Comparison of ENCODE assay signal across 17 cellular contexts in genomic region chr15:33074942-33075341, GRCh38.
DNase-seq lines count a peak whose midpoint lies in the region; ATAC-seq, FAIRE-seq and TF ChIP-seq lines count a peak whose summit lies in the region.
"Had no signal": no experiment of that assay in that cellular context is flagged by ENCODE, and none has a peak within 500 bp of the region (broad histone marks: within the 10 kb centered on the region; RNA-seq: fewer than 3 reads in every experiment).

No MANE protein-coding gene starts in this region.

- H3K4me3 ChIP-seq in AG10803 (ENCODE audit: low read length) (no peak overlapping the region), GM23248 (no peak overlapping the region), SK-N-SH (ENCODE audit: low read depth in 2 of 2, low read length in 1 of 2) (no peak overlapping the region), keratinocyte (ENCODE audit: control insufficient read depth in 2 of 3, extremely low read depth in 1 of 3, insufficient read depth in 2 of 3, low read depth in 1 of 3, low read length in 3 of 3) (no peak overlapping the region)
- H3K4me3 ChIP-seq in CD8-positive, alpha-beta T cell (ENCODE audit: low read depth, low read length): no peak overlapping the region
- H3K4me3 ChIP-seq: GM12878, thoracic aorta had no signal

- TF ChIP-seq CTCF in AG10803 (conservative IDR thresholded peaks at IDR 0.05; ENCODE audit: low read length): no peak
- no peak for TF ChIP-seq CTCF in SK-N-SH (IDR thresholded peaks at IDR 0.05)
- peak in 2 of 3 experiments; percentile 34 to 53 for TF ChIP-seq CTCF in keratinocyte (optimal IDR thresholded peaks at IDR 0.05 in 1 of 3, IDR thresholded peaks at IDR 0.05 in 1 of 3, conservative IDR thresholded peaks at IDR 0.05 in 1 of 3; ENCODE audit: extremely low read depth in 1 of 3, insufficient read depth in 2 of 3, low read length in 3 of 3)
- no peak for TF ChIP-seq CTCF in CD8-positive, alpha-beta T cell (IDR thresholded peaks at IDR 0.05)
- TF ChIP-seq CTCF in GM13976 (IDR thresholded peaks at IDR 0.05; ENCODE audit: borderline replicate concordance, control extremely low read depth, extremely low read depth, insufficient read depth, missing control alignments): no peak

- H3K9me2 ChIP-seq in GM23248 (ENCODE audit: insufficient read depth) (no peaks in the 10 kb centered on the region), SK-N-SH (no peaks in the 10 kb centered on the region)

- H3K4me3 Mint-ChIP-seq in CD8-positive, alpha-beta T cell: no peak overlapping the region
- H3K4me3 Mint-ChIP-seq: brain, T-helper 17 cell had no signal

- intact Hi-C loops in CD8-positive, alpha-beta T cell (cut with DNase I, micrococcal nuclease): no loop called here

- H4K20me1 ChIP-seq in GM23248 (ENCODE audit: insufficient read depth) (no peaks in the 10 kb centered on the region), SK-N-SH (ENCODE audit: insufficient read depth) (peaks cover 24% of the 10 kb centered on the region; the same call in 1 of the 2 replicates), keratinocyte (ENCODE audit: control insufficient read depth, extremely low read depth, insufficient read depth, low read length) (no peaks in the 10 kb centered on the region)

- no peak for FAIRE-seq in keratinocyte (lab: Jason Lieb, UNC)
- FAIRE-seq: GM12878, HTR-8/SVneo had no signal

- in situ Hi-C loops in GM23248 (cut with MboI) (no loop called here), GM13976 (cut with MboI; ENCODE audit: low sequenced_read_pairs, unreplicated experiment) (no loop called here)

- TF ChIP-seq RAD21 in SK-N-SH (IDR thresholded peaks at IDR 0.05; ENCODE audit: low read length): peak; percentile 39

- H3K27me3 Mint-ChIP-seq in CD8-positive, alpha-beta T cell (ENCODE audit: low read depth): peaks cover 2% of the 10 kb centered on the region
- H3K27me3 Mint-ChIP-seq: brain, T-helper 17 cell had no signal

- no peak overlapping the region for H3K27ac Mint-ChIP-seq in CD8-positive, alpha-beta T cell
- H3K27ac Mint-ChIP-seq: T-helper 17 cell had no signal

- no peaks in the 10 kb centered on the region for H3K9me1 ChIP-seq in keratinocyte (ENCODE audit: control insufficient read depth, extremely low read depth, insufficient read depth, low read length)

- CTCF ChIA-PET in SK-N-SH (lab: Yijun Ruan, JAX): interaction anchor here (1.2 to 5.9 kb wide), 2 partner anchors 11 to 53 kb away, joined by 4 to 26 read pairs; no protein-coding TSS in a partner anchor
- CTCF ChIA-PET in CD8-positive, alpha-beta T cell (lab: Charles Lee): interaction anchor here (1.1 kb wide), 1 partner anchor 8 kb away, joined by 3 read pairs; no protein-coding TSS in a partner anchor

- H3K4me1 Mint-ChIP-seq in CD8-positive, alpha-beta T cell (ENCODE audit: low read depth): no peaks in the 10 kb centered on the region

- H3K27ac ChIP-seq in GM23248 (no peak overlapping the region), SK-N-SH (ENCODE audit: low read depth in 2 of 2, low read length in 1 of 2) (no peak overlapping the region), keratinocyte (ENCODE audit: control insufficient read depth, insufficient read depth, low read length) (no peak overlapping the region)
- no peak overlapping the region for H3K27ac ChIP-seq in CD8-positive, alpha-beta T cell (ENCODE audit: low read depth, low read length)
- H3K27ac ChIP-seq: thoracic aorta had no signal

- no peaks in the 10 kb centered on the region for H3K9me3 Mint-ChIP-seq in CD8-positive, alpha-beta T cell
- H3K9me3 Mint-ChIP-seq: brain had no signal

- no peak overlapping the region for H2AFZ ChIP-seq in GM23248
- no peak overlapping the region for H2AFZ ChIP-seq in SK-N-SH (ENCODE audit: low read depth)
- H2AFZ ChIP-seq in keratinocyte (ENCODE audit: control insufficient read depth, low read length): no peak overlapping the region

- no peaks in the 10 kb centered on the region for H3K79me2 ChIP-seq in GM23248 (ENCODE audit: insufficient read depth)
- H3K79me2 ChIP-seq in SK-N-SH (ENCODE audit: insufficient read depth): peaks cover 96% of the 10 kb centered on the region
- H3K79me2 ChIP-seq in keratinocyte (ENCODE audit: control insufficient read depth, insufficient read depth, low read length): no peaks in the 10 kb centered on the region

- DNase-seq in AG10803 (ENCODE audit: low read depth) (peak; percentile 17), GM23248 (peak; percentile 11), SK-N-SH (no peak), keratinocyte (ENCODE audit: low read depth, low spot score) (no peak), GM13976 (ENCODE audit: low spot score) (no peak)
- no peak for DNase-seq in CD8-positive, alpha-beta T cell
- DNase-seq: activated CD4-positive, CD25-positive, alpha-beta regulatory T cell treated with anti-CD3 and anti-CD28 coated beads, Interleukin-2, amount 50 U/mL, for 72 hours; activated CD8-positive, alpha-beta memory T cell treated with anti-CD3 and anti-CD28 coated beads, Interleukin-2, amount 50 U/mL, for 48 hours; activated naive CD4-positive, alpha-beta T cell treated with anti-CD3 and anti-CD28 coated beads, Interleukin-2, amount 50 U/mL, for 16 hours; NCI-H2171 treated with DMSO at 0.1 percent for 48 hours; stimulated activated CD4-positive, alpha-beta T cell treated with anti-CD3 and anti-CD28 coated beads, Interleukin-1b, Interleukin-23, amount 100 ng/mL, for 48 hours; T-helper 17 cell had no signal

- no peak overlapping the region for H3K4me2 ChIP-seq in GM23248 (ENCODE audit: unreplicated experiment)
- no peak overlapping the region for H3K4me2 ChIP-seq in SK-N-SH
- no peak overlapping the region for H3K4me2 ChIP-seq in keratinocyte (ENCODE audit: control insufficient read depth, extremely low read depth, insufficient read depth, low read depth, low read length)

- no peak for TF ChIP-seq EP300 in SK-N-SH (IDR thresholded peaks at IDR 0.05; ENCODE audit: borderline replicate concordance in 1 of 2, low read depth in 1 of 2, low read length in 1 of 2)

- H3K36me3 ChIP-seq in GM23248 (ENCODE audit: low read depth) (no peaks in the 10 kb centered on the region), SK-N-SH (replicated peaks in 1 of 2; ENCODE audit: control insufficient read depth in 1 of 2, insufficient read depth in 2 of 2, low read length in 1 of 2) (peaks cover 2 to 44% of the 10 kb centered on the region in 2 experiments), keratinocyte (ENCODE audit: control insufficient read depth in 2 of 2, extremely low read depth in 1 of 2, insufficient read depth in 2 of 2, low read length in 2 of 2) (no peaks in the 10 kb centered on the region)
- H3K36me3 ChIP-seq in CD8-positive, alpha-beta T cell (ENCODE audit: insufficient read depth, low read length): no peaks in the 10 kb centered on the region
- H3K36me3 ChIP-seq: thoracic aorta had no signal

- WGBS in GM23248 (ENCODE audit: low coverage in 1 of 2, low lambda C conversion rate in 2 of 2, missing lambda C conversion rate in 2 of 2), 2 experiments: 81 to 95% methylated on average over 2 to 3 of the region's 3 CpGs
- 94% methylated on average over 3 of the region's 3 CpGs for WGBS in SK-N-SH (ENCODE audit: low lambda C conversion rate)

- H3K9ac ChIP-seq in GM23248 (no peak overlapping the region), SK-N-SH (no peak overlapping the region), keratinocyte (ENCODE audit: control insufficient read depth, extremely low read depth, insufficient read depth, low read length) (no peak overlapping the region)

- dilution Hi-C loops in keratinocyte (cut with MboI; ENCODE audit: extremely low pct_ligation_motif_present, low sequenced_read_pairs): no loop called here

- H3K9me3 ChIP-seq in GM23248 (ENCODE audit: low read depth) (no peaks in the 10 kb centered on the region), SK-N-SH (no peaks in the 10 kb centered on the region), keratinocyte (ENCODE audit: control insufficient read depth, low read depth, low read length) (no peaks in the 10 kb centered on the region)
- H3K9me3 ChIP-seq in CD8-positive, alpha-beta T cell (ENCODE audit: low read length): no peaks in the 10 kb centered on the region
- H3K9me3 ChIP-seq: thoracic aorta had no signal

- H3F3A ChIP-seq in GM23248 (ENCODE audit: insufficient read depth): no peaks in the 10 kb centered on the region
- H3F3A ChIP-seq in SK-N-SH (replicated peaks; ENCODE audit: insufficient read depth): peaks cover 17% of the 10 kb centered on the region

- no peaks in the 10 kb centered on the region for H3K36me3 Mint-ChIP-seq in CD8-positive, alpha-beta T cell
- H3K36me3 Mint-ChIP-seq: brain had no signal

- H3K4me1 ChIP-seq in GM23248 (ENCODE audit: insufficient read depth): no peaks in the 10 kb centered on the region
- H3K4me1 ChIP-seq in SK-N-SH (ENCODE audit: control insufficient read depth in 1 of 2, insufficient read depth in 2 of 2, low read depth in 1 of 2, low read length in 1 of 2): no peaks in the 10 kb centered on the region
- H3K4me1 ChIP-seq in keratinocyte (ENCODE audit: control insufficient read depth, extremely low read depth, insufficient read depth, low read length): no peaks in the 10 kb centered on the region
- H3K4me1 ChIP-seq in CD8-positive, alpha-beta T cell (ENCODE audit: insufficient read depth, low read length): no peaks in the 10 kb centered on the region

- H3K27me3 ChIP-seq in GM23248 (replicated peaks; ENCODE audit: insufficient read depth): peaks cover 23% of the 10 kb centered on the region
- H3K27me3 ChIP-seq in SK-N-SH (ENCODE audit: insufficient read depth): no peaks in the 10 kb centered on the region
- no peaks in the 10 kb centered on the region for H3K27me3 ChIP-seq in keratinocyte (ENCODE audit: control insufficient read depth, extremely low read depth, insufficient read depth, low read length)
- H3K27me3 ChIP-seq in CD8-positive, alpha-beta T cell (ENCODE audit: insufficient read depth, low read length): no peaks in the 10 kb centered on the region

- POLR2A ChIA-PET in SK-N-SH (lab: Yijun Ruan, JAX): no interaction called here
- POLR2A ChIA-PET in CD8-positive, alpha-beta T cell (lab: Charles Lee): interaction anchor here (0.6 kb wide), 1 partner anchor 451 kb away, joined by 3 read pairs; no protein-coding TSS in a partner anchor

- no peak for ATAC-seq in CD8-positive, alpha-beta T cell
- ATAC-seq in HG03439 (IDR thresholded peaks at IDR 0.05; ENCODE audit: unreplicated experiment): no peak
- ATAC-seq: GM12878, T-helper 17 cell had no signal

TF ChIP-seq in SK-N-SH, 30 proteins besides CTCF, POLR2A, EP300 and RAD21 (continues in another document):
- TF ChIP-seq MXI1 (IDR thresholded peaks at IDR 0.05; ENCODE audit: low read depth, low read length) (no peak), EZH2phosphoT487 (IDR thresholded peaks at IDR 0.05; ENCODE audit: borderline replicate concordance, low read depth) (no peak), CHD2 (IDR thresholded peaks at IDR 0.05; ENCODE audit: low read length, partially characterized antibody) (no peak), GATA2 (CRISPR knock-in tag; IDR thresholded peaks at IDR 0.05) (no peak)
- TF ChIP-seq, protein P1, sequence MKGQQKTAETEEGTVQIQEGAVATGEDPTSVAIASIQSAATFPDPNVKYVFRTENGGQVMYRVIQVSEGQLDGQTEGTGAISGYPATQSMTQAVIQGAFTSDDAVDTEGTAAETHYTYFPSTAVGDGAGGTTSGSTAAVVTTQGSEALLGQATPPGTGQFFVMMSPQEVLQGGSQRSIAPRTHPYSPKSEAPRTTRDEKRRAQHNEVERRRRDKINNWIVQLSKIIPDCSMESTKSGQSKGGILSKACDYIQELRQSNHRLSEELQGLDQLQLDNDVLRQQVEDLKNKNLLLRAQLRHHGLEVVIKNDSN (IDR thresholded peaks at IDR 0.05; ENCODE audit: borderline replicate concordance, low read depth): no peak

Comparison
In these comparisons a context has a peak if more than half of its experiments do, and no peak if none do; other contexts are left out.
1. DNase-seq: peak in AG10803 (single experiment) and GM23248 (single experiment); none in SK-N-SH (single experiment), keratinocyte (single experiment), CD8-positive, alpha-beta T cell (0 of 7) and GM13976 (single experiment).
2. CTCF ChIP-seq: peak in keratinocyte (2 of 3); none in AG10803 (single experiment), SK-N-SH (single experiment), CD8-positive, alpha-beta T cell (single experiment) and GM13976 (single experiment).